27 cellular contexts compared by ENCODE assay signal in genomic region chr22:44743247-44743646, GRCh38. TPM values are rescaled to one million over a fixed set of nuclear protein-coding genes. Genes with fewer than 3 reads are reported as not detected.
"Had no signal": no experiment of that assay in that cellular context is flagged by ENCODE, and none has a peak within 500 bp of the region (broad histone marks: within the 10 kb centered on the region; RNA-seq: fewer than 3 reads in every experiment).

No MANE protein-coding gene starts in this region.

- H3K9me3 ChIP-seq: SJCRH30, SK-N-SH had no signal

- H3K4me3 ChIP-seq: SJCRH30 had no signal

- DNase-seq: activated CD4-positive, alpha-beta memory T cell treated with anti-CD3 and anti-CD28 coated beads, Interleukin-2, amount 10 ng/mL, durations not matched to agents 7 days and 5 days; activated CD4-positive, alpha-beta T cell treated with anti-CD3 and anti-CD28 coated beads for 36 hours; activated CD4-positive, alpha-beta T cell treated with anti-CD3 and anti-CD28 coated beads, Interleukin-2, amount 50 U/mL, for 1 hour; activated gamma-delta T cell; activated naive CD4-positive, alpha-beta T cell treated with anti-CD3 and anti-CD28 coated beads for 36 hours; activated T-cell treated with anti-CD3 and anti-CD28 coated beads for 4 hours; activated T-cell treated with anti-CD3 and anti-CD28 coated beads, Interleukin-2, amount 50 U/mL, for 48 hours; amygdala; Karpas-422; MM.1S; NCI-H1105; NCI-H1436; NCI-H1694 treated with DMSO at 0.1 percent for 48 hours; NCI-H2081; NCI-H510A treated with DMSO at 0.1 percent for 48 hours; NCI-H69; NK-92 treated with Interleukin-12 subunit alpha and Interleukin-12 subunit beta, amount 100 ng/mL, for 24 hours; OCI-M1; Right ventricle myocardium superior; RPMI8226; SJCRH30; T-helper 1 cell; WERI-Rb-1 had no signal

- H3K9ac ChIP-seq: SK-N-SH had no signal

- H3K27me3 ChIP-seq: SJCRH30 had no signal

- ATAC-seq: activated CD4-positive, alpha-beta T cell treated with anti-CD3 and anti-CD28 coated beads for 36 hours; activated T-helper 17 cell treated with anti-CD3 and anti-CD28 coated beads, Interleukin-2, amount 50 U/mL, for 72 hours; Panc1 had no signal

- FAIRE-seq: astrocyte had no signal

- H3K27ac ChIP-seq: SJCRH30, WERI-Rb-1 had no signal

- H3K4me2 ChIP-seq: SK-N-SH had no signal

- H3K36me3 ChIP-seq: SJCRH30, WERI-Rb-1 had no signal

RNA-seq across cellular contexts. Expression of gene ARHGAP8, which starts 9.1 kb away (rescaled TPM):
- total RNA-seq: Right ventricle myocardium superior had no signal
